ENCODE assay signal across 1 cellular context in the genomic region with DNA sequence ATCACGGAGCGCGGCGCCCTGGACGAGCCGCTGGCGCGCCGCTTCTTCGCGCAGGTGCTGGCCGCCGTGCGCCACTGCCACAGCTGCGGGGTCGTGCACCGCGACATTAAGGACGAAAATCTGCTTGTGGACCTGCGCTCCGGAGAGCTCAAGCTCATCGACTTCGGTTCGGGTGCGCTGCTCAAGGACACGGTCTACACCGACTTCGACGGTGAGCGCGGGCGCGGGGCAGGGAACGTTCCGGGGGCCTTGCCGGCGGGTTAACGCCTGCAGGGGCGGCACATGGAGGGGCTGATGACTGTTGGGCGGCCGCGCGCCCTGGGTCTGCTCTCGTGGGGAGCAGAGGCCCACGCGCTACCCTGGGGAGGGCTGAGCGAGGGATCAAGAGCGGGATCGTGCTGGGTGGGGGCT.
A peak's percentile ranks its signal among the peaks of the same experiment; 100 is the strongest.
TF ChIP-seq lines count a peak whose summit lies in the region.

No MANE protein-coding gene starts in this region.

TF ChIP-seq in GM12878, 131 proteins besides CTCF, POLR2A, EP300 and RAD21:
- TF ChIP-seq CHD2 (IDR thresholded peaks at IDR 0.05; ENCODE audit: borderline replicate concordance, low read depth, low read length) (no peak), PAX8 (IDR thresholded peaks at IDR 0.05) (no peak), SIX5 (IDR thresholded peaks at IDR 0.05; ENCODE audit: low read depth, low read length, severe bottlenecking) (no peak), ETV6 (conservative IDR thresholded peaks at IDR 0.05 in 1 of 2, IDR thresholded peaks at IDR 0.05 in 1 of 2; ENCODE audit: borderline replicate concordance in 1 of 2, low read depth in 1 of 2) (no peak), MXI1 (IDR thresholded peaks at IDR 0.05; ENCODE audit: low read depth, low read length) (no peak), SP1 (IDR thresholded peaks at IDR 0.05; ENCODE audit: low read depth, low read length) (no peak), SMARCA5 (IDR thresholded peaks at IDR 0.05) (0 out of 2 replicates have a peak, but pooled peaks have one; percentile 31), NR2F1 (conservative IDR thresholded peaks at IDR 0.05) (no peak), ZNF207 (IDR thresholded peaks at IDR 0.05; ENCODE audit: borderline replicate concordance) (peak; percentile 67; the same call in 1 of the 2 replicates), RAD51 (IDR thresholded peaks at IDR 0.05) (no peak), HDGF (IDR thresholded peaks at IDR 0.05) (peak; percentile 94), BMI1 (IDR thresholded peaks at IDR 0.05; ENCODE audit: borderline replicate concordance) (no peak), POLR2AphosphoS5 (IDR thresholded peaks at IDR 0.05; ENCODE audit: low read length) (0 out of 2 replicates have a peak, but pooled peaks have one; percentile 58), YY1 (IDR thresholded peaks at IDR 0.05; ENCODE audit: low read depth, low read length) (0 out of 2 replicates have a peak, but pooled peaks have one; percentile 4), HDAC6 (IDR thresholded peaks at IDR 0.05; ENCODE audit: unreplicated experiment) (peak; percentile 34), TAF1 (IDR thresholded peaks at IDR 0.05; ENCODE audit: borderline replicate concordance, low read depth, low read length) (no peak), NBN (IDR thresholded peaks at IDR 0.05) (peak; percentile 18; the same call in 1 of the 2 replicates), TCF7 (IDR thresholded peaks at IDR 0.05; ENCODE audit: borderline replicate concordance) (no peak), FOXM1 (IDR thresholded peaks at IDR 0.05; ENCODE audit: low read depth, low read length) (no peak), LARP7 (IDR thresholded peaks at IDR 0.05) (0 out of 2 replicates have a peak, but pooled peaks have one; percentile 70), GATAD2B (conservative IDR thresholded peaks at IDR 0.05; ENCODE audit: low read depth) (no peak), SREBF1 (IDR thresholded peaks at IDR 0.05; ENCODE audit: low read length) (no peak), SMAD1 (IDR thresholded peaks at IDR 0.05; ENCODE audit: low read depth, partially characterized antibody) (peak; percentile 39), ZSCAN29 (IDR thresholded peaks at IDR 0.05) (peak; percentile 96), MYC (IDR thresholded peaks at IDR 0.05; ENCODE audit: insufficient read depth, insufficient read length, insufficient replicate concordance, low read length, severe bottlenecking) (peak; percentile 22)
- TF ChIP-seq, protein P1, sequence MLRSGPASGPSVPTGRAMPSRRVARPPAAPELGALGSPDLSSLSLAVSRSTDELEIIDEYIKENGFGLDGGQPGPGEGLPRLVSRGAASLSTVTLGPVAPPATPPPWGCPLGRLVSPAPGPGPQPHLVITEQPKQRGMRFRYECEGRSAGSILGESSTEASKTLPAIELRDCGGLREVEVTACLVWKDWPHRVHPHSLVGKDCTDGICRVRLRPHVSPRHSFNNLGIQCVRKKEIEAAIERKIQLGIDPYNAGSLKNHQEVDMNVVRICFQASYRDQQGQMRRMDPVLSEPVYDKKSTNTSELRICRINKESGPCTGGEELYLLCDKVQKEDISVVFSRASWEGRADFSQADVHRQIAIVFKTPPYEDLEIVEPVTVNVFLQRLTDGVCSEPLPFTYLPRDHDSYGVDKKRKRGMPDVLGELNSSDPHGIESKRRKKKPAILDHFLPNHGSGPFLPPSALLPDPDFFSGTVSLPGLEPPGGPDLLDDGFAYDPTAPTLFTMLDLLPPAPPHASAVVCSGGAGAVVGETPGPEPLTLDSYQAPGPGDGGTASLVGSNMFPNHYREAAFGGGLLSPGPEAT (IDR thresholded peaks at IDR 0.05; ENCODE audit: low read depth) = no peak
- TF ChIP-seq, protein P2, sequence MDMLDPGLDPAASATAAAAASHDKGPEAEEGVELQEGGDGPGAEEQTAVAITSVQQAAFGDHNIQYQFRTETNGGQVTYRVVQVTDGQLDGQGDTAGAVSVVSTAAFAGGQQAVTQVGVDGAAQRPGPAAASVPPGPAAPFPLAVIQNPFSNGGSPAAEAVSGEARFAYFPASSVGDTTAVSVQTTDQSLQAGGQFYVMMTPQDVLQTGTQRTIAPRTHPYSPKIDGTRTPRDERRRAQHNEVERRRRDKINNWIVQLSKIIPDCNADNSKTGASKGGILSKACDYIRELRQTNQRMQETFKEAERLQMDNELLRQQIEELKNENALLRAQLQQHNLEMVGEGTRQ (IDR thresholded peaks at IDR 0.05; ENCODE audit: borderline replicate concordance, low read depth, low read length) = no peak
- TF ChIP-seq, protein P3, sequence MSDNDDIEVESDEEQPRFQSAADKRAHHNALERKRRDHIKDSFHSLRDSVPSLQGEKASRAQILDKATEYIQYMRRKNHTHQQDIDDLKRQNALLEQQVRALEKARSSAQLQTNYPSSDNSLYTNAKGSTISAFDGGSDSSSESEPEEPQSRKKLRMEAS (IDR thresholded peaks at IDR 0.05; ENCODE audit: low read depth, low read length) = no peak
- TF ChIP-seq, protein P4, sequence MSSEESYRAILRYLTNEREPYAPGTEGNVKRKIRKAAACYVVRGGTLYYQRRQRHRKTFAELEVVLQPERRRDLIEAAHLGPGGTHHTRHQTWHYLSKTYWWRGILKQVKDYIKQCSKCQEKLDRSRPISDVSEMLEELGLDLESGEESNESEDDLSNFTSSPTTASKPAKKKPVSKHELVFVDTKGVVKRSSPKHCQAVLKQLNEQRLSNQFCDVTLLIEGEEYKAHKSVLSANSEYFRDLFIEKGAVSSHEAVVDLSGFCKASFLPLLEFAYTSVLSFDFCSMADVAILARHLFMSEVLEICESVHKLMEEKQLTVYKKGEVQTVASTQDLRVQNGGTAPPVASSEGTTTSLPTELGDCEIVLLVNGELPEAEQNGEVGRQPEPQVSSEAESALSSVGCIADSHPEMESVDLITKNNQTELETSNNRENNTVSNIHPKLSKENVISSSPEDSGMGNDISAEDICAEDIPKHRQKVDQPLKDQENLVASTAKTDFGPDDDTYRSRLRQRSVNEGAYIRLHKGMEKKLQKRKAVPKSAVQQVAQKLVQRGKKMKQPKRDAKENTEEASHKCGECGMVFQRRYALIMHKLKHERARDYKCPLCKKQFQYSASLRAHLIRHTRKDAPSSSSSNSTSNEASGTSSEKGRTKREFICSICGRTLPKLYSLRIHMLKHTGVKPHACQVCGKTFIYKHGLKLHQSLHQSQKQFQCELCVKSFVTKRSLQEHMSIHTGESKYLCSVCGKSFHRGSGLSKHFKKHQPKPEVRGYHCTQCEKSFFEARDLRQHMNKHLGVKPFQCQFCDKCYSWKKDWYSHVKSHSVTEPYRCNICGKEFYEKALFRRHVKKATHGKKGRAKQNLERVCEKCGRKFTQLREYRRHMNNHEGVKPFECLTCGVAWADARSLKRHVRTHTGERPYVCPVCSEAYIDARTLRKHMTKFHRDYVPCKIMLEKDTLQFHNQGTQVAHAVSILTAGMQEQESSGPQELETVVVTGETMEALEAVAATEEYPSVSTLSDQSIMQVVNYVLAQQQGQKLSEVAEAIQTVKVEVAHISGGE (CRISPR knock-in tag; IDR thresholded peaks at IDR 0.05) = no peak
- TF ChIP-seq, protein P5, sequence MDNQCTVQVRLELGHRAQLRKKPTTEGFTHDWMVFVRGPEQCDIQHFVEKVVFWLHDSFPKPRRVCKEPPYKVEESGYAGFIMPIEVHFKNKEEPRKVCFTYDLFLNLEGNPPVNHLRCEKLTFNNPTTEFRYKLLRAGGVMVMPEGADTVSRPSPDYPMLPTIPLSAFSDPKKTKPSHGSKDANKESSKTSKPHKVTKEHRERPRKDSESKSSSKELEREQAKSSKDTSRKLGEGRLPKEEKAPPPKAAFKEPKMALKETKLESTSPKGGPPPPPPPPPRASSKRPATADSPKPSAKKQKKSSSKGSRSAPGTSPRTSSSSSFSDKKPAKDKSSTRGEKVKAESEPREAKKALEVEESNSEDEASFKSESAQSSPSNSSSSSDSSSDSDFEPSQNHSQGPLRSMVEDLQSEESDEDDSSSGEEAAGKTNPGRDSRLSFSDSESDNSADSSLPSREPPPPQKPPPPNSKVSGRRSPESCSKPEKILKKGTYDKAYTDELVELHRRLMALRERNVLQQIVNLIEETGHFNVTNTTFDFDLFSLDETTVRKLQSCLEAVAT (IDR thresholded peaks at IDR 0.05) = peak; percentile 91
- TF ChIP-seq, protein P6, sequence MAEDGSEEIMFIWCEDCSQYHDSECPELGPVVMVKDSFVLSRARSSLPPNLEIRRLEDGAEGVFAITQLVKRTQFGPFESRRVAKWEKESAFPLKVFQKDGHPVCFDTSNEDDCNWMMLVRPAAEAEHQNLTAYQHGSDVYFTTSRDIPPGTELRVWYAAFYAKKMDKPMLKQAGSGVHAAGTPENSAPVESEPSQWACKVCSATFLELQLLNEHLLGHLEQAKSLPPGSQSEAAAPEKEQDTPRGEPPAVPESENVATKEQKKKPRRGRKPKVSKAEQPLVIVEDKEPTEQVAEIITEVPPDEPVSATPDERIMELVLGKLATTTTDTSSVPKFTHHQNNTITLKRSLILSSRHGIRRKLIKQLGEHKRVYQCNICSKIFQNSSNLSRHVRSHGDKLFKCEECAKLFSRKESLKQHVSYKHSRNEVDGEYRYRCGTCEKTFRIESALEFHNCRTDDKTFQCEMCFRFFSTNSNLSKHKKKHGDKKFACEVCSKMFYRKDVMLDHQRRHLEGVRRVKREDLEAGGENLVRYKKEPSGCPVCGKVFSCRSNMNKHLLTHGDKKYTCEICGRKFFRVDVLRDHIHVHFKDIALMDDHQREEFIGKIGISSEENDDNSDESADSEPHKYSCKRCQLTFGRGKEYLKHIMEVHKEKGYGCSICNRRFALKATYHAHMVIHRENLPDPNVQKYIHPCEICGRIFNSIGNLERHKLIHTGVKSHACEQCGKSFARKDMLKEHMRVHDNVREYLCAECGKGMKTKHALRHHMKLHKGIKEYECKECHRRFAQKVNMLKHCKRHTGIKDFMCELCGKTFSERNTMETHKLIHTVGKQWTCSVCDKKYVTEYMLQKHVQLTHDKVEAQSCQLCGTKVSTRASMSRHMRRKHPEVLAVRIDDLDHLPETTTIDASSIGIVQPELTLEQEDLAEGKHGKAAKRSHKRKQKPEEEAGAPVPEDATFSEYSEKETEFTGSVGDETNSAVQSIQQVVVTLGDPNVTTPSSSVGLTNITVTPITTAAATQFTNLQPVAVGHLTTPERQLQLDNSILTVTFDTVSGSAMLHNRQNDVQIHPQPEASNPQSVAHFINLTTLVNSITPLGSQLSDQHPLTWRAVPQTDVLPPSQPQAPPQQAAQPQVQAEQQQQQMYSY (CRISPR knock-in tag; IDR thresholded peaks at IDR 0.05) = no peak
- TF ChIP-seq, protein P7, sequence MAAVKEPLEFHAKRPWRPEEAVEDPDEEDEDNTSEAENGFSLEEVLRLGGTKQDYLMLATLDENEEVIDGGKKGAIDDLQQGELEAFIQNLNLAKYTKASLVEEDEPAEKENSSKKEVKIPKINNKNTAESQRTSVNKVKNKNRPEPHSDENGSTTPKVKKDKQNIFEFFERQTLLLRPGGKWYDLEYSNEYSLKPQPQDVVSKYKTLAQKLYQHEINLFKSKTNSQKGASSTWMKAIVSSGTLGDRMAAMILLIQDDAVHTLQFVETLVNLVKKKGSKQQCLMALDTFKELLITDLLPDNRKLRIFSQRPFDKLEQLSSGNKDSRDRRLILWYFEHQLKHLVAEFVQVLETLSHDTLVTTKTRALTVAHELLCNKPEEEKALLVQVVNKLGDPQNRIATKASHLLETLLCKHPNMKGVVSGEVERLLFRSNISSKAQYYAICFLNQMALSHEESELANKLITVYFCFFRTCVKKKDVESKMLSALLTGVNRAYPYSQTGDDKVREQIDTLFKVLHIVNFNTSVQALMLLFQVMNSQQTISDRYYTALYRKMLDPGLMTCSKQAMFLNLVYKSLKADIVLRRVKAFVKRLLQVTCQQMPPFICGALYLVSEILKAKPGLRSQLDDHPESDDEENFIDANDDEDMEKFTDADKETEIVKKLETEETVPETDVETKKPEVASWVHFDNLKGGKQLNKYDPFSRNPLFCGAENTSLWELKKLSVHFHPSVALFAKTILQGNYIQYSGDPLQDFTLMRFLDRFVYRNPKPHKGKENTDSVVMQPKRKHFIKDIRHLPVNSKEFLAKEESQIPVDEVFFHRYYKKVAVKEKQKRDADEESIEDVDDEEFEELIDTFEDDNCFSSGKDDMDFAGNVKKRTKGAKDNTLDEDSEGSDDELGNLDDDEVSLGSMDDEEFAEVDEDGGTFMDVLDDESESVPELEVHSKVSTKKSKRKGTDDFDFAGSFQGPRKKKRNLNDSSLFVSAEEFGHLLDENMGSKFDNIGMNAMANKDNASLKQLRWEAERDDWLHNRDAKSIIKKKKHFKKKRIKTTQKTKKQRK (IDR thresholded peaks at IDR 0.05; ENCODE audit: low read depth, low read length) = no peak
- TF ChIP-seq, protein P8, sequence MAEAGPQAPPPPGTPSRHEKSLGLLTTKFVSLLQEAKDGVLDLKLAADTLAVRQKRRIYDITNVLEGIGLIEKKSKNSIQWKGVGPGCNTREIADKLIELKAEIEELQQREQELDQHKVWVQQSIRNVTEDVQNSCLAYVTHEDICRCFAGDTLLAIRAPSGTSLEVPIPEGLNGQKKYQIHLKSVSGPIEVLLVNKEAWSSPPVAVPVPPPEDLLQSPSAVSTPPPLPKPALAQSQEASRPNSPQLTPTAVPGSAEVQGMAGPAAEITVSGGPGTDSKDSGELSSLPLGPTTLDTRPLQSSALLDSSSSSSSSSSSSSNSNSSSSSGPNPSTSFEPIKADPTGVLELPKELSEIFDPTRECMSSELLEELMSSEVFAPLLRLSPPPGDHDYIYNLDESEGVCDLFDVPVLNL (IDR thresholded peaks at IDR 0.05; ENCODE audit: low read depth, low read length) = no peak
- TF ChIP-seq, protein P9, sequence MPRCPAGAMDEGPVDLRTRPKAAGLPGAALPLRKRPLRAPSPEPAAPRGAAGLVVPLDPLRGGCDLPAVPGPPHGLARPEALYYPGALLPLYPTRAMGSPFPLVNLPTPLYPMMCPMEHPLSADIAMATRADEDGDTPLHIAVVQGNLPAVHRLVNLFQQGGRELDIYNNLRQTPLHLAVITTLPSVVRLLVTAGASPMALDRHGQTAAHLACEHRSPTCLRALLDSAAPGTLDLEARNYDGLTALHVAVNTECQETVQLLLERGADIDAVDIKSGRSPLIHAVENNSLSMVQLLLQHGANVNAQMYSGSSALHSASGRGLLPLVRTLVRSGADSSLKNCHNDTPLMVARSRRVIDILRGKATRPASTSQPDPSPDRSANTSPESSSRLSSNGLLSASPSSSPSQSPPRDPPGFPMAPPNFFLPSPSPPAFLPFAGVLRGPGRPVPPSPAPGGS (IDR thresholded peaks at IDR 0.05; ENCODE audit: borderline replicate concordance, insufficient read depth, low read depth, low read length, poor library complexity, severe bottlenecking) = no peak
TF ChIP-seq in GM12878: peak in this region for 12.
